Comparison of ENCODE assay signal across 27 cellular contexts in the genomic region with DNA sequence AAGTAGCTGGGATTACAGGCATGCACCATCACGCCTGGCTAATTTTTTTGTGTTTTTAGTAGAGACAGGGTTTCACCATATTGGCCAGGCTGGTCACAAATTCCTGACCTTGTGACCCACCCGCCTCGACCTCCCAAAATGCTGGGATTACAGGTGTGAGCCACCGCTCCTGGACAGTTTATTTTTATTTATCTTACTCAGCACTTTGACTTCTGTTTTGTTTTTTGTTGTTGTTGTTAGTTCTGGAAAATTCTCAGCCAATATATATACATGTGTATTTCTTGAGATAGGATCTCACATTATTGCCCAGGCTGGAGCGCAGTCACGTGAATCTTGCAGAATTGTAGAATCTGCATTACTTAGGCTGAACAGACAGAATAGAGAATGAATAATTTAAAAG.
"Had no signal": no experiment of that assay in that cellular context is flagged by ENCODE, and none has a peak within 500 bp of the region (broad histone marks: within the 10 kb centered on the region; RNA-seq: fewer than 3 reads in every experiment).

No MANE protein-coding gene starts in this region.

- FAIRE-seq: urothelium cell line had no signal

- H3K36me3 ChIP-seq: stomach, suprapubic skin, thoracic aorta, thyroid gland, tibial artery, tibial nerve, transverse colon, upper lobe of left lung, upper lobe of right lung, uterus, vagina had no signal

- H3K9me3 ChIP-seq: stomach, suprapubic skin, testis, thoracic aorta, thyroid gland, tibial artery, tibial nerve, transverse colon, upper lobe of left lung, upper lobe of right lung, uterus, vagina had no signal

- H3K27me3 ChIP-seq: stomach, suprapubic skin, testis, thyroid gland, tibial artery, tibial nerve, transverse colon, upper lobe of left lung, upper lobe of right lung, uterus, vagina had no signal

- H3K27ac ChIP-seq: stomach, suprapubic skin, testis, thoracic aorta, thyroid gland, tibial artery, tibial nerve, transverse colon, upper lobe of left lung, upper lobe of right lung, uterus, vagina had no signal

- H3K4me1 ChIP-seq: stomach, suprapubic skin, testis, thyroid gland, tibial artery, tibial nerve, transverse colon, upper lobe of left lung, upper lobe of right lung, uterus, vagina had no signal

- ATAC-seq: stimulated activated effector memory CD8-positive, alpha-beta T cell treated with anti-CD3 and anti-CD28 coated beads, Interleukin-12 subunit alpha, Interleukin-12 subunit beta, amount 100 ng/mL, for 72 hours; stimulated activated memory B cell treated with anti-CD40 and anti-IgM and Interleukin-4, amounts not matched to agents 10 μg/mL and 1 μg/mL and 100 μg/mL, for 72 hours; stimulated activated naive B cell treated with anti-CD40 and anti-IgM and Interleukin-4, amounts not matched to agents 10 μg/mL and 1 μg/mL and 100 μg/mL, for 72 hours; stimulated activated naive CD8-positive, alpha-beta T cell treated with anti-CD3 and anti-CD28 coated beads, Interleukin-15, amount 100 ng/mL, for 72 hours; stimulated activated naive CD8-positive, alpha-beta T cell treated with anti-CD3 and anti-CD28 coated beads, Interleukin-15, Interleukin-2, amounts not matched to agents 100 U/mL and 50 U/mL, for 24 hours; upper lobe of right lung had no signal

- H3K4me3 ChIP-seq: stomach, suprapubic skin, testis, thoracic aorta, thyroid gland, tibial artery, tibial nerve, transverse colon, upper lobe of left lung, upper lobe of right lung, uterus, vagina had no signal

- DNase-seq: stimulated activated CD4-positive, alpha-beta T cell treated with anti-CD3 and anti-CD28 coated beads, Interleukin-2, amount 100 ng/mL, for 48 hours; stimulated activated CD4-positive, alpha-beta T cell treated with anti-CD3 and anti-CD28 coated beads, Interleukin-4, amount 100 ng/mL, for 1 hour; stimulated activated CD4-positive, alpha-beta T cell treated with anti-CD3 and anti-CD28 coated beads, Interleukin-4, amount 100 ng/mL, for 24 hours; stimulated activated CD4-positive, alpha-beta T cell treated with anti-CD3 and anti-CD28 coated beads, Interleukin-4, amount 100 ng/mL, for 4 hours; stimulated activated CD8-positive, alpha-beta memory T cell treated with anti-CD3 and anti-CD28 coated beads, Interleukin-4, amount 100 ng/mL, for 48 hours; stimulated activated naive B cell treated with anti-CD40 and anti-IgM and Interleukin-4, amounts not matched to agents 10 μg/mL and 1 μg/mL and 100 μg/mL, for 72 hours; stimulated activated naive CD4-positive, alpha-beta T cell; stimulated activated naive CD4-positive, alpha-beta T cell treated with Interleukin-2 at 50 U/mL for 16 hours; stimulated activated naive CD8-positive, alpha-beta T cell treated with anti-CD3 and anti-CD28 coated beads, Interleukin-15, amount 100 ng/mL, for 72 hours; stimulated activated naive CD8-positive, alpha-beta T cell treated with anti-CD3 and anti-CD28 coated beads, Interleukin-15, Interleukin-2, amounts not matched to agents 100 U/mL and 50 U/mL, for 24 hours; stomach; substantia nigra; testis; thyroid gland; tibial artery; transverse colon; trophoblast cell; upper lobe of left lung; upper lobe of right lung; uterus had no signal
